In genomic region chr1:32627596-32628162, GRCh38 we compare ENCODE assay signal across 12 cellular contexts. TPM values are rescaled to one million over a fixed set of nuclear protein-coding genes. Genes with fewer than 3 reads are reported as not detected.
A peak's percentile ranks its signal among the peaks of the same experiment; 100 is the strongest.
DNase-seq lines count a peak whose midpoint lies in the region; ATAC-seq and TF ChIP-seq lines count a peak whose summit lies in the region.
"Had no signal": no experiment of that assay in that cellular context is flagged by ENCODE, and none has a peak within 500 bp of the region (broad histone marks: within the 10 kb centered on the region; RNA-seq: fewer than 3 reads in every experiment).

No MANE protein-coding gene starts in this region.

- no peaks in the 10 kb centered on the region for H3K27me3 Mint-ChIP-seq in activated naive CD4-positive, alpha-beta T cell treated with anti-CD3 and anti-CD28 coated beads, Interleukin-2, amount 10 ng/mL, durations not matched to agents 7 days and 5 days
- H3K27me3 Mint-ChIP-seq in activated B cell treated with CpG ODN at 0.5 μM for 24 hours (no peaks in the 10 kb centered on the region), HFFc6 (ENCODE audit: insufficient read depth) (peaks cover 2% of the 10 kb centered on the region; the same call in 1 of the 2 replicates)

- intact Hi-C loops in activated B cell treated with CpG ODN at 0.5 μM for 24 hours (cut with micrococcal nuclease) = no loop called here
- intact Hi-C loops in transverse colon (cut with DNase I; ENCODE audit: low total_unique reads) = no loop called here

- H3K4me1 Mint-ChIP-seq in activated naive CD4-positive, alpha-beta T cell treated with anti-CD3 and anti-CD28 coated beads, Interleukin-2, amount 10 ng/mL, durations not matched to agents 7 days and 5 days = peaks cover 37% of the 10 kb centered on the region
- H3K4me1 Mint-ChIP-seq in activated B cell treated with CpG ODN at 0.5 μM for 24 hours (peaks cover 25% of the 10 kb centered on the region), HFFc6 (ENCODE audit: low read depth) (no peaks in the 10 kb centered on the region)

- no peaks in the 10 kb centered on the region for H3K4me1 ChIP-seq in transverse colon

- TF ChIP-seq CTCF in activated B cell treated with CpG ODN at 0.5 μM for 24 hours (IDR thresholded peaks at IDR 0.05) = no peak
- no peak for TF ChIP-seq CTCF in transverse colon (IDR thresholded peaks at IDR 0.05)
- TF ChIP-seq CTCF in HFFc6 (IDR thresholded peaks at IDR 0.05) = no peak

- no peak for TF ChIP-seq EP300 in transverse colon (IDR thresholded peaks at IDR 0.05; ENCODE audit: low read depth)

- H3K4me3 ChIP-seq in transverse colon = no peak overlapping the region
- H3K4me3 ChIP-seq: BLaER1, skin epidermis, thoracic aorta had no signal

- H3K9me3 ChIP-seq in transverse colon = no peaks in the 10 kb centered on the region
- H3K9me3 ChIP-seq: BLaER1, thoracic aorta had no signal

- POLR2A ChIA-PET in activated B cell treated with CpG ODN at 0.5 μM for 24 hours (lab: Charles Lee) = interaction anchor here (1.3 kb wide), 1 partner anchor 23 kb away, joined by 7 read pairs; the partner anchor contains the start of gene RBBP4

- peak overlapping the region; percentile 90 for H3K27ac Mint-ChIP-seq in activated naive CD4-positive, alpha-beta T cell treated with anti-CD3 and anti-CD28 coated beads, Interleukin-2, amount 10 ng/mL, durations not matched to agents 7 days and 5 days
- peak overlapping the region in 1 of 2 donors; percentile 70 for H3K27ac Mint-ChIP-seq in activated naive CD4-positive, alpha-beta T cell treated with anti-CD3 and anti-CD28 coated beads, Interleukin-2, amount 50 U/mL, for 72 hours
- H3K27ac Mint-ChIP-seq in activated B cell treated with CpG ODN at 0.5 μM for 24 hours = peak overlapping the region; percentile 70
- no peak overlapping the region for H3K27ac Mint-ChIP-seq in HFFc6

- TF ChIP-seq POLR2A in transverse colon (IDR thresholded peaks at IDR 0.05) = no peak

- WGBS in transverse colon (ENCODE audit: low coverage in 1 of 2), 2 donors = 71 to 90% methylated on average over 9 to 11 of the region's 11 CpGs

- H3K27me3 ChIP-seq in transverse colon = no peaks in the 10 kb centered on the region
- H3K27me3 ChIP-seq: BLaER1 had no signal

- peak overlapping the region in 2 of 4 donors; percentile 15 to 46 for H3K27ac ChIP-seq in transverse colon
- H3K27ac ChIP-seq: BLaER1, thoracic aorta had no signal

- H3K36me3 Mint-ChIP-seq in activated naive CD4-positive, alpha-beta T cell treated with anti-CD3 and anti-CD28 coated beads, Interleukin-2, amount 10 ng/mL, durations not matched to agents 7 days and 5 days = peaks cover 44% of the 10 kb centered on the region
- peaks cover 4 to 21% of the 10 kb centered on the region in 2 donors for H3K36me3 Mint-ChIP-seq in activated naive CD4-positive, alpha-beta T cell treated with anti-CD3 and anti-CD28 coated beads, Interleukin-2, amount 50 U/mL, for 72 hours
- H3K36me3 Mint-ChIP-seq in activated B cell treated with CpG ODN at 0.5 μM for 24 hours (ENCODE audit: low read depth) = peaks cover 51% of the 10 kb centered on the region
- peaks cover 11% of the 10 kb centered on the region; the same call in 1 of the 2 replicates for H3K36me3 Mint-ChIP-seq in HFFc6 (ENCODE audit: low read depth)

- no peaks in the 10 kb centered on the region for H3K9me3 Mint-ChIP-seq in activated naive CD4-positive, alpha-beta T cell treated with anti-CD3 and anti-CD28 coated beads, Interleukin-2, amount 10 ng/mL, durations not matched to agents 7 days and 5 days
- peaks cover 0 to 3% of the 10 kb centered on the region in 2 donors for H3K9me3 Mint-ChIP-seq in activated naive CD4-positive, alpha-beta T cell treated with anti-CD3 and anti-CD28 coated beads, Interleukin-2, amount 50 U/mL, for 72 hours
- H3K9me3 Mint-ChIP-seq in activated B cell treated with CpG ODN at 0.5 μM for 24 hours (no peaks in the 10 kb centered on the region), HFFc6 (no peaks in the 10 kb centered on the region)

- H3K4me3 Mint-ChIP-seq in activated naive CD4-positive, alpha-beta T cell treated with anti-CD3 and anti-CD28 coated beads, Interleukin-2, amount 10 ng/mL, durations not matched to agents 7 days and 5 days = peak overlapping the region; percentile 3
- H3K4me3 Mint-ChIP-seq in activated B cell treated with CpG ODN at 0.5 μM for 24 hours = no peak overlapping the region
- no peak overlapping the region for H3K4me3 Mint-ChIP-seq in HFFc6

- in situ Hi-C loops in transverse colon (cut with MboI; ENCODE audit: low pct_ligation_motif_present in 1 of 4, low pct_unique_long_range_greater_than_20kb in 1 of 4, low sequenced_read_pairs in 3 of 4) = no loop called here

- CTCF ChIA-PET in activated naive CD4-positive, alpha-beta T cell treated with anti-CD3 and anti-CD28 coated beads, Interleukin-2, amount 10 ng/mL, durations not matched to agents 7 days and 5 days (lab: Charles Lee) = no interaction called here
- CTCF ChIA-PET in activated B cell treated with CpG ODN at 0.5 μM for 24 hours (lab: Charles Lee) = no interaction called here

- peak; percentile 52 for DNase-seq in activated naive CD4-positive, alpha-beta T cell treated with anti-CD3 and anti-CD28 coated beads, Interleukin-2, amount 10 ng/mL, durations not matched to agents 7 days and 5 days
- DNase-seq in activated naive CD4-positive, alpha-beta T cell treated with anti-CD3 and anti-CD28 coated beads, Interleukin-2, amount 50 U/mL, for 72 hours (ENCODE audit: low spot score in 2 of 2) = no peak
- DNase-seq in activated B cell treated with CpG ODN at 0.5 μM for 24 hours = no peak
- DNase-seq in transverse colon = peak; percentile 35
- no peak for DNase-seq in middle frontal gyrus (ENCODE audit: extremely low spot score, low spot score)
- DNase-seq in HFFc6 = no peak
- DNase-seq in T1000 (lab: John Stamatoyannopoulos, UW) = no peak
- DNase-seq: HCEC 1CT had no signal

- ATAC-seq in activated naive CD4-positive, alpha-beta T cell treated with anti-CD3 and anti-CD28 coated beads, Interleukin-2, amount 50 U/mL, for 72 hours = no peak
- peak; percentile 75 for ATAC-seq in HG02870 (IDR thresholded peaks at IDR 0.05; ENCODE audit: unreplicated experiment)
- ATAC-seq in activated B cell treated with CpG ODN at 0.5 μM for 24 hours (ENCODE audit: low read depth) = peak; percentile 56

- peaks cover 0 to 14% (median 7%) of the 10 kb centered on the region in 4 donors for H3K36me3 ChIP-seq in transverse colon

RNA-seq across cellular contexts. Expression of gene ZBTB8OS, which starts 22.7 kb away (rescaled TPM):
- total RNA-seq in activated naive CD4-positive, alpha-beta T cell treated with anti-CD3 and anti-CD28 coated beads, Interleukin-2, amount 50 U/mL, for 72 hours = 10 to 100 TPM; 53.2 to 58.5 TPM
- total RNA-seq in activated B cell treated with CpG ODN at 0.5 μM for 24 hours (58.6 and 65.3 TPM in 2 replicates), transverse colon (10 to 100 TPM in 3 of 4 donors, 1 to 10 TPM in 1; 3.4 to 72.9 (median 34.5) TPM)
- 10 to 100 TPM; 44.9 to 52.7 (median 47.4) TPM for total RNA-seq in HFFc6 (2021; fragmentation: NEBNext Ultra II Directional; extraction: Animal tissue kit (Norgen Biotek cat#: 25700))

RNA-seq across cellular contexts. Expression of gene RBBP4, which starts 23.3 kb away (rescaled TPM):
- total RNA-seq in activated naive CD4-positive, alpha-beta T cell treated with anti-CD3 and anti-CD28 coated beads, Interleukin-2, amount 50 U/mL, for 72 hours = 100 to 1,000 TPM; 346 to 359 TPM
- total RNA-seq in activated B cell treated with CpG ODN at 0.5 μM for 24 hours = 228 and 241 TPM in 2 replicates
- total RNA-seq in transverse colon = 100 to 1,000 TPM in 1 of 4 donors, 10 to 100 TPM in 3; 40.4 to 117 (median 67.7) TPM
- total RNA-seq in HFFc6 (2021; fragmentation: NEBNext Ultra II Directional; extraction: Animal tissue kit (Norgen Biotek cat#: 25700)) = 100 to 1,000 TPM; 108 to 137 (median 124) TPM

Comparison
In these comparisons a context has a peak if more than half of its experiments do, and no peak if none do; other contexts are left out.
1. DNase-seq: peak in activated naive CD4-positive, alpha-beta T cell treated with anti-CD3 and anti-CD28 coated beads, Interleukin-2, amount 10 ng/mL, durations not matched to agents 7 days and 5 days (single experiment) and transverse colon (single experiment); none in activated naive CD4-positive, alpha-beta T cell treated with anti-CD3 and anti-CD28 coated beads, Interleukin-2, amount 50 U/mL, for 72 hours (0 of 2), activated B cell treated with CpG ODN at 0.5 μM for 24 hours (single experiment), middle frontal gyrus (single experiment), HFFc6 (single experiment) and T1000 (single experiment).
2. ATAC-seq: peak in HG02870 (single experiment) and activated B cell treated with CpG ODN at 0.5 μM for 24 hours (single experiment); none in activated naive CD4-positive, alpha-beta T cell treated with anti-CD3 and anti-CD28 coated beads, Interleukin-2, amount 50 U/mL, for 72 hours (0 of 2).